ENCODE assay signal across 1 cellular context in genomic region chr5:34731435-34732232, GRCh38.
TF ChIP-seq lines count a peak whose summit lies in the region.

No MANE protein-coding gene starts in this region.

TF ChIP-seq in WTC11, 78 proteins besides CTCF, POLR2A, EP300 and RAD21 (continued from another document):
- TF ChIP-seq TEAD1 (CRISPR knock-in tag; IDR thresholded peaks at IDR 0.05) (no peak), E2F5 (CRISPR knock-in tag; IDR thresholded peaks at IDR 0.05) (no peak), RELA (CRISPR knock-in tag; IDR thresholded peaks at IDR 0.05; ENCODE audit: borderline replicate concordance) (no peak), PRRX2 (CRISPR knock-in tag; IDR thresholded peaks at IDR 0.05) (no peak)
